Comparison of ENCODE assay signal across 2 cellular contexts in the genomic region with DNA sequence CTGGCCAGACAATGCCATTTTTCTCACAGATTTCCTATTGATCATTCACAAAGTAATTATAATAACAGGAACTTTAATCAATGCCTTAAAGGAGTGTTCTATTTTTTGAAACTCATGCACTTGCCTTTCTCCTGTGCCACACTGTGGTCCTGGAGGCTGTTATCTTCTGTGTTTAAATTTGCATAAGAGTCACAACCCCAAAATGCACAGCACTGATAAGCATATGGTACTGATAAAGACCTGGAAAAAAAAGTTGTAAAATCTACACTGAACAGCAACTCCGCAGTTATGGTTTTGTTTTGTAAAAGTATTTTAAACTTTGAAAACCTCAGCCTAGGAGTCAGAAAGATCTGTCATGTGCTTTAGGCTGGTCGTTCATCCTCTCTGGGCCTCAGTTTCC.
TF ChIP-seq lines count a peak whose summit lies in the region.

No MANE protein-coding gene starts in this region.

TF ChIP-seq in HepG2, 621 proteins besides CTCF, POLR2A, EP300 and RAD21:
- TF ChIP-seq KMT2A (CRISPR knock-in tag; IDR thresholded peaks at IDR 0.05), result no peak
- TF ChIP-seq ZFP36 (IDR thresholded peaks at IDR 0.05; ENCODE audit: borderline replicate concordance, low read depth, low read length, partially characterized antibody), result no peak
- no peak for TF ChIP-seq ZNF879 (CRISPR knock-in tag; IDR thresholded peaks at IDR 0.05)
- TF ChIP-seq PHF20 (CRISPR knock-in tag; IDR thresholded peaks at IDR 0.05), result no peak
- no peak for TF ChIP-seq DBP (CRISPR knock-in tag; IDR thresholded peaks at IDR 0.05; ENCODE audit: not compliant biosample characterization)
- TF ChIP-seq NFAT5 (CRISPR knock-in tag; IDR thresholded peaks at IDR 0.05), result no peak
TF ChIP-seq in HepG2: peak in this region for 0.

TF ChIP-seq in K562, 482 proteins besides CTCF, POLR2A, EP300 and RAD21 (continues in another document):
- TF ChIP-seq KHSRP (IDR thresholded peaks at IDR 0.05) (0 out of 2 replicates have a peak, but pooled peaks have one; percentile 46), SMAD2 (IDR thresholded peaks at IDR 0.05; ENCODE audit: low read depth, low read length) (no peak), MAFF (IDR thresholded peaks at IDR 0.05; ENCODE audit: low read length) (no peak), ZFX (CRISPR knock-in tag; IDR thresholded peaks at IDR 0.05) (no peak), SAP30 (IDR thresholded peaks at IDR 0.05; ENCODE audit: borderline replicate concordance, insufficient read depth, low read depth, low read length, poor library complexity, severe bottlenecking) (no peak), ZHX1 (conservative IDR thresholded peaks at IDR 0.05; ENCODE audit: low read length) (no peak), SREBF2 (CRISPR knock-in tag; IDR thresholded peaks at IDR 0.05) (no peak), ESRRA (IDR thresholded peaks at IDR 0.05; ENCODE audit: borderline replicate concordance, low read depth) (peak; percentile 36; the same call in 1 of the 2 replicates), KLF10 (CRISPR knock-in tag; IDR thresholded peaks at IDR 0.05) (no peak), IFI16 (CRISPR knock-in tag; IDR thresholded peaks at IDR 0.05) (no peak), MBD2 (IDR thresholded peaks at IDR 0.05; ENCODE audit: borderline replicate concordance, low read depth) (0 out of 2 replicates have a peak, but pooled peaks have one; percentile 42), NFE2L1 (tag; IDR thresholded peaks at IDR 0.05; ENCODE audit: borderline replicate concordance, low read depth) (no peak), RERE (CRISPR knock-in tag; IDR thresholded peaks at IDR 0.05; ENCODE audit: borderline replicate concordance) (no peak), MTA1 (IDR thresholded peaks at IDR 0.05; ENCODE audit: borderline replicate concordance) (0 out of 2 replicates have a peak, but pooled peaks have one; percentile 32), ZC3H4 (CRISPR knock-in tag; IDR thresholded peaks at IDR 0.05; ENCODE audit: borderline replicate concordance) (no peak), TEAD1 (CRISPR knock-in tag; IDR thresholded peaks at IDR 0.05) (0 out of 4 replicates have a peak, but pooled peaks of 1 of the 2 experiments have one; percentile 46), ZNF23 (CRISPR knock-in tag; IDR thresholded peaks at IDR 0.05) (no peak), FOXJ2 (tag; IDR thresholded peaks at IDR 0.05) (peak; percentile 20; the same call in 1 of the 2 replicates), ATF1 (CRISPR knock-in tag; IDR thresholded peaks at IDR 0.05) (no peak), ATF1 (tag; IDR thresholded peaks at IDR 0.05) (peak; percentile 52), ZNF79 (CRISPR knock-in tag; IDR thresholded peaks at IDR 0.05; ENCODE audit: low read depth) (no peak), CBFA2T2 (conservative IDR thresholded peaks at IDR 0.05) (peak; percentile 91), ARID1B (IDR thresholded peaks at IDR 0.05) (peak; percentile 97), MAFG (tag; conservative IDR thresholded peaks at IDR 0.05) (no peak), ZNF644 (tag; IDR thresholded peaks at IDR 0.05; ENCODE audit: low read depth) (no peak), ZNF589 (CRISPR knock-in tag; IDR thresholded peaks at IDR 0.05; ENCODE audit: low read depth) (0 out of 2 replicates have a peak, but pooled peaks have one; percentile 39), E2F8 (IDR thresholded peaks at IDR 0.05; ENCODE audit: low read depth, partially characterized antibody) (no peak), SIN3A (IDR thresholded peaks at IDR 0.05; ENCODE audit: borderline replicate concordance in 2 of 2, control insufficient read depth in 1 of 2, low read depth in 2 of 2, low read length in 2 of 2) (no peak), ZNF253 (CRISPR knock-in tag; conservative IDR thresholded peaks at IDR 0.05) (no peak), ZNF57 (CRISPR knock-in tag; IDR thresholded peaks at IDR 0.05) (no peak), ILF3 (IDR thresholded peaks at IDR 0.05; ENCODE audit: borderline replicate concordance) (no peak), SRSF7 (optimal IDR thresholded peaks at IDR 0.05; ENCODE audit: low read depth, low read length) (no peak), ARHGAP35 (IDR thresholded peaks at IDR 0.05; ENCODE audit: partially characterized antibody) (no peak)
- TF ChIP-seq, protein P1, sequence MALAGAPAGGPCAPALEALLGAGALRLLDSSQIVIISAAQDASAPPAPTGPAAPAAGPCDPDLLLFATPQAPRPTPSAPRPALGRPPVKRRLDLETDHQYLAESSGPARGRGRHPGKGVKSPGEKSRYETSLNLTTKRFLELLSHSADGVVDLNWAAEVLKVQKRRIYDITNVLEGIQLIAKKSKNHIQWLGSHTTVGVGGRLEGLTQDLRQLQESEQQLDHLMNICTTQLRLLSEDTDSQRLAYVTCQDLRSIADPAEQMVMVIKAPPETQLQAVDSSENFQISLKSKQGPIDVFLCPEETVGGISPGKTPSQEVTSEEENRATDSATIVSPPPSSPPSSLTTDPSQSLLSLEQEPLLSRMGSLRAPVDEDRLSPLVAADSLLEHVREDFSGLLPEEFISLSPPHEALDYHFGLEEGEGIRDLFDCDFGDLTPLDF (CRISPR knock-in tag; IDR thresholded peaks at IDR 0.05), result no peak
- TF ChIP-seq, protein P2, sequence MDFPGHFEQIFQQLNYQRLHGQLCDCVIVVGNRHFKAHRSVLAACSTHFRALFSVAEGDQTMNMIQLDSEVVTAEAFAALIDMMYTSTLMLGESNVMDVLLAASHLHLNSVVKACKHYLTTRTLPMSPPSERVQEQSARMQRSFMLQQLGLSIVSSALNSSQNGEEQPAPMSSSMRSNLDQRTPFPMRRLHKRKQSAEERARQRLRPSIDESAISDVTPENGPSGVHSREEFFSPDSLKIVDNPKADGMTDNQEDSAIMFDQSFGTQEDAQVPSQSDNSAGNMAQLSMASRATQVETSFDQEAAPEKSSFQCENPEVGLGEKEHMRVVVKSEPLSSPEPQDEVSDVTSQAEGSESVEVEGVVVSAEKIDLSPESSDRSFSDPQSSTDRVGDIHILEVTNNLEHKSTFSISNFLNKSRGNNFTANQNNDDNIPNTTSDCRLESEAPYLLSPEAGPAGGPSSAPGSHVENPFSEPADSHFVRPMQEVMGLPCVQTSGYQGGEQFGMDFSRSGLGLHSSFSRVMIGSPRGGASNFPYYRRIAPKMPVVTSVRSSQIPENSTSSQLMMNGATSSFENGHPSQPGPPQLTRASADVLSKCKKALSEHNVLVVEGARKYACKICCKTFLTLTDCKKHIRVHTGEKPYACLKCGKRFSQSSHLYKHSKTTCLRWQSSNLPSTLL (IDR thresholded peaks at IDR 0.05), result no peak
- TF ChIP-seq, protein P3, sequence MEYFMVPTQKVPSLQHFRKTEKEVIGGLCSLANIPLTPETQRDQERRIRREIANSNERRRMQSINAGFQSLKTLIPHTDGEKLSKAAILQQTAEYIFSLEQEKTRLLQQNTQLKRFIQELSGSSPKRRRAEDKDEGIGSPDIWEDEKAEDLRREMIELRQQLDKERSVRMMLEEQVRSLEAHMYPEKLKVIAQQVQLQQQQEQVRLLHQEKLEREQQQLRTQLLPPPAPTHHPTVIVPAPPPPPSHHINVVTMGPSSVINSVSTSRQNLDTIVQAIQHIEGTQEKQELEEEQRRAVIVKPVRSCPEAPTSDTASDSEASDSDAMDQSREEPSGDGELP (CRISPR knock-in tag; IDR thresholded peaks at IDR 0.05; ENCODE audit: borderline replicate concordance), result no peak
- TF ChIP-seq, protein P4, sequence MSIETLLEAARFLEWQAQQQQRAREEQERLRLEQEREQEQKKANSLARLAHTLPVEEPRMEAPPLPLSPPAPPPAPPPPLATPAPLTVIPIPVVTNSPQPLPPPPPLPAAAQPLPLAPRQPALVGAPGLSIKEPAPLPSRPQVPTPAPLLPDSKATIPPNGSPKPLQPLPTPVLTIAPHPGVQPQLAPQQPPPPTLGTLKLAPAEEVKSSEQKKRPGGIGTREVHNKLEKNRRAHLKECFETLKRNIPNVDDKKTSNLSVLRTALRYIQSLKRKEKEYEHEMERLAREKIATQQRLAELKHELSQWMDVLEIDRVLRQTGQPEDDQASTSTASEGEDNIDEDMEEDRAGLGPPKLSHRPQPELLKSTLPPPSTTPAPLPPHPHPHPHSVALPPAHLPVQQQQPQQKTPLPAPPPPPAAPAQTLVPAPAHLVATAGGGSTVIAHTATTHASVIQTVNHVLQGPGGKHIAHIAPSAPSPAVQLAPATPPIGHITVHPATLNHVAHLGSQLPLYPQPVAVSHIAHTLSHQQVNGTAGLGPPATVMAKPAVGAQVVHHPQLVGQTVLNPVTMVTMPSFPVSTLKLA (conservative IDR thresholded peaks at IDR 0.05), result peak in 1 of 2 experiments; percentile 41; a peak in 1 of 4 replicates
